Comparison of ENCODE assay signal across 25 cellular contexts in the genomic region with DNA sequence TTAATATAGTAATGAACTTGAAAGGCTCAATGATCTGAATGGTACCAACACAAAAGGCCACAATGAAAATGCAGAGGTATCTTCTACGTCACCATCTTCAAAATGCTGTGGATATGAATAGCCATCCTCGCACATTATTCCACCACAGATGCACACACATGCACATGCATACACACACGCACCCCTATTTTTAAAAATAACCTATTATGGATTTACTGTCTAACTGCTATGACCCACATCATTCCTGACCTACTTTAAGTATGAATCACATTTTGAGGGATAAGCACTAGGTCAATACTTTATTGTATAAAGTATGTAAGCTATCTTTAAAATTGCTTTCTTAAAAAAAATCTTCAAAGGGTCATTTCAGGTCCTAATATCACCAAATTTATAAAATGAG. TPM values are rescaled to one million over a fixed set of nuclear protein-coding genes. Genes with fewer than 3 reads are reported as not detected.
DNase-seq lines count a peak whose midpoint lies in the region; ATAC-seq and TF ChIP-seq lines count a peak whose summit lies in the region.
"Had no signal": no experiment of that assay in that cellular context is flagged by ENCODE, and none has a peak within 500 bp of the region (broad histone marks: within the 10 kb centered on the region; RNA-seq: fewer than 3 reads in every experiment).

No MANE protein-coding gene starts in this region.

- no peak overlapping the region for H3K18ac ChIP-seq in mesenchymal stem cell (ENCODE audit: low read depth in 1 of 2, low read length in 2 of 2)

- peaks cover 6% of the 10 kb centered on the region for H3K79me1 ChIP-seq in mesenchymal stem cell (replicated peaks; ENCODE audit: low read length, poor library complexity, severe bottlenecking)

- H3K9ac ChIP-seq in mesenchymal stem cell (ENCODE audit: low read length) = no peak overlapping the region

- 86% methylated on average over 2 of the region's 3 CpGs for WGBS in mesenchymal stem cell

- TF ChIP-seq CTCF in AG04450 (IDR thresholded peaks at IDR 0.05; ENCODE audit: low read depth, low read length) (no peak), chondrocyte (IDR thresholded peaks at IDR 0.05) (no peak)

- no peak overlapping the region for H4K8ac ChIP-seq in mesenchymal stem cell (ENCODE audit: low read length)

- H3K9me3 ChIP-seq in AG04450 (ENCODE audit: control insufficient read depth, insufficient read depth, low read length) (no peaks in the 10 kb centered on the region), mesenchymal stem cell (ENCODE audit: control insufficient read depth, low read length) (no peaks in the 10 kb centered on the region)
- H3K9me3 ChIP-seq: HAP-1, heart left ventricle, neutrophil, Peyer's patch, upper lobe of right lung had no signal

- no peak overlapping the region for H3K4ac ChIP-seq in mesenchymal stem cell (ENCODE audit: low read depth in 1 of 2, low read length in 2 of 2)

- H3K4me2 ChIP-seq in mesenchymal stem cell (ENCODE audit: low read length, poor library complexity, severe bottlenecking) = no peak overlapping the region

- H4K91ac ChIP-seq in mesenchymal stem cell (ENCODE audit: low read length) = no peak overlapping the region

- H3K36me3 ChIP-seq in mesenchymal stem cell (ENCODE audit: control insufficient read depth in 1 of 2, insufficient read depth in 2 of 2, low read depth in 1 of 2, low read length in 2 of 2) = peaks cover 0 to 20% of the 10 kb centered on the region in 2 experiments
- H3K36me3 ChIP-seq: HAP-1, Peyer's patch, upper lobe of right lung had no signal

- no peak overlapping the region for H2AK5ac ChIP-seq in mesenchymal stem cell (ENCODE audit: low read length, severe bottlenecking)

- no peak overlapping the region for H2BK5ac ChIP-seq in mesenchymal stem cell (ENCODE audit: low read depth, low read length, poor library complexity, severe bottlenecking)

- H2BK12ac ChIP-seq in mesenchymal stem cell (ENCODE audit: low read length in 2 of 2) = no peak overlapping the region

- H3K27ac ChIP-seq in AG04450 (ENCODE audit: low read depth, low read length) (no peak overlapping the region), mesenchymal stem cell (ENCODE audit: low read length, poor library complexity, severe bottlenecking) (peak overlapping the region; percentile 57)
- H3K27ac ChIP-seq: heart left ventricle, neutrophil, Peyer's patch, upper lobe of right lung, VCaP had no signal

- H3K27me3 Mint-ChIP-seq in chondrocyte (ENCODE audit: low read depth) = no peaks in the 10 kb centered on the region
- H3K27me3 Mint-ChIP-seq in activated T-helper 17 cell treated with anti-CD3 and anti-CD28 coated beads, Interleukin-2, amount 50 U/mL, for 72 hours = no peaks in the 10 kb centered on the region

- POLR2A ChIA-PET in AG04450 (lab: Yijun Ruan, JAX) = interaction anchor here (0.5 kb wide), 1 partner anchor 397 kb away, joined by 3 read pairs; no protein-coding TSS in a partner anchor

- H3K4me3 Mint-ChIP-seq in chondrocyte (ENCODE audit: unreplicated experiment) = no peak overlapping the region
- H3K4me3 Mint-ChIP-seq in activated T-helper 17 cell treated with anti-CD3 and anti-CD28 coated beads, Interleukin-2, amount 50 U/mL, for 72 hours = no peak overlapping the region
- H3K4me3 Mint-ChIP-seq: CD14-positive monocyte had no signal

- no peak overlapping the region for H2BK120ac ChIP-seq in mesenchymal stem cell (ENCODE audit: low read depth, low read length)

- peak overlapping the region; percentile 82 for H3K27ac Mint-ChIP-seq in chondrocyte (ENCODE audit: unreplicated experiment)
- H3K27ac Mint-ChIP-seq in activated T-helper 17 cell treated with anti-CD3 and anti-CD28 coated beads, Interleukin-2, amount 50 U/mL, for 72 hours = no peak overlapping the region
- H3K27ac Mint-ChIP-seq: CD14-positive monocyte had no signal

- peaks cover 2% of the 10 kb centered on the region for H3K4me1 ChIP-seq in mesenchymal stem cell (ENCODE audit: control insufficient read depth, insufficient read depth, low read depth, low read length)
- H3K4me1 ChIP-seq: Peyer's patch, upper lobe of right lung had no signal

- H3K23ac ChIP-seq in mesenchymal stem cell (ENCODE audit: low read length in 2 of 2) = no peak overlapping the region

- peaks cover 9% of the 10 kb centered on the region for H3K36me3 Mint-ChIP-seq in chondrocyte (ENCODE audit: low read depth)
- peaks cover 31% of the 10 kb centered on the region for H3K36me3 Mint-ChIP-seq in activated T-helper 17 cell treated with anti-CD3 and anti-CD28 coated beads, Interleukin-2, amount 50 U/mL, for 72 hours (ENCODE audit: low read depth)

- H3K4me3 ChIP-seq in AG04450 (ENCODE audit: low read depth, low read length) (no peak overlapping the region), mesenchymal stem cell (ENCODE audit: insufficient read depth in 1 of 2, low read depth in 1 of 2, low read length in 2 of 2) (no peak overlapping the region)
- H3K4me3 ChIP-seq: HAP-1, heart left ventricle, Peyer's patch, upper lobe of right lung had no signal

- peaks cover 54% of the 10 kb centered on the region for H3K4me1 Mint-ChIP-seq in chondrocyte (ENCODE audit: low read depth)
- H3K4me1 Mint-ChIP-seq in activated T-helper 17 cell treated with anti-CD3 and anti-CD28 coated beads, Interleukin-2, amount 50 U/mL, for 72 hours = no peaks in the 10 kb centered on the region

- DNase-seq in AG04450 (ENCODE audit: low read depth, low spot score) = peak; percentile 37
- peak; percentile 29 for DNase-seq in HS-5 (ENCODE audit: low read depth)
- DNase-seq in chondrocyte (ENCODE audit: low spot score) = no peak
- no peak for DNase-seq in mesenchymal stem cell
- DNase-seq in NOMO-1 treated with dmso at 0.1 percent for 144 hours (lab: John Stamatoyannopoulos, UW; ENCODE audit: unreplicated experiment) = no peak
- no peak for DNase-seq in D341Med (ENCODE audit: low spot score)
- DNase-seq: activated T-cell treated with anti-CD3 and anti-CD28 coated beads for 4 hours; amniotic stem cell; cerebellar nuclear complex; DMS 273 treated with DMSO at 0.1 percent for 48 hours; effector memory CD4-positive, alpha-beta T cell; heart left ventricle; NCI-H1417; Peyer's patch; retina; stimulated activated CD8-positive, alpha-beta memory T cell treated with anti-CD3 and anti-CD28 coated beads, Interleukin-4, amount 100 ng/mL, for 48 hours; T-helper 2 cell; upper lobe of right lung had no signal

- CTCF ChIA-PET in AG04450 (lab: Charles Lee) = interaction anchor here (0.6 kb wide), 1 partner anchor 23 kb away, joined by 3 read pairs; no protein-coding TSS in a partner anchor

- no peak for ATAC-seq in GM21576 (IDR thresholded peaks at IDR 0.05; ENCODE audit: unreplicated experiment)
- no peak for ATAC-seq in activated T-helper 17 cell treated with anti-CD3 and anti-CD28 coated beads, Interleukin-2, amount 50 U/mL, for 72 hours (replicated peaks)
- ATAC-seq: esophagus mucosa, heart left ventricle, upper lobe of right lung had no signal

- H3K14ac ChIP-seq in mesenchymal stem cell (ENCODE audit: low read length in 2 of 2) = no peak overlapping the region

- H2BK15ac ChIP-seq in mesenchymal stem cell (ENCODE audit: low read depth, poor library complexity, severe bottlenecking) = no peak overlapping the region

- H3K27me3 ChIP-seq in AG04450 (ENCODE audit: control insufficient read depth, insufficient read depth, low read length) (no peaks in the 10 kb centered on the region), mesenchymal stem cell (ENCODE audit: control insufficient read depth in 1 of 2, insufficient read depth in 1 of 2, low read length in 2 of 2) (no peaks in the 10 kb centered on the region)
- H3K27me3 ChIP-seq: heart left ventricle, neutrophil, Peyer's patch, upper lobe of right lung had no signal

- no peak overlapping the region for H2AFZ ChIP-seq in mesenchymal stem cell (ENCODE audit: low read depth, low read length)

- peaks cover 5% of the 10 kb centered on the region for H3K9me3 Mint-ChIP-seq in chondrocyte (ENCODE audit: low read depth)
- H3K9me3 Mint-ChIP-seq in activated T-helper 17 cell treated with anti-CD3 and anti-CD28 coated beads, Interleukin-2, amount 50 U/mL, for 72 hours = no peaks in the 10 kb centered on the region

RNA-seq across cellular contexts. Expression of a gene that starts 24.4 kb away (rescaled TPM):
- 29.6 and 31.1 TPM in 2 replicates for polyA plus RNA-seq in AG04450 (2011; rRNA removed)
- 22.2 and 25.1 TPM in 2 replicates for polyA minus RNA-seq in AG04450 (2011; rRNA and poly(A)+ RNA removed)
- total RNA-seq in chondrocyte = 1.9 to 4.4 TPM (median 2.1 TPM) in 3 replicates
- polyA plus RNA-seq in mesenchymal stem cell (2013, experiment 1 of 2) = 0.29 TPM
- 0.32 TPM for polyA plus RNA-seq in mesenchymal stem cell (2013, experiment 2 of 2)
- total RNA-seq in activated T-helper 17 cell treated with anti-CD3 and anti-CD28 coated beads, Interleukin-2, amount 50 U/mL, for 72 hours = under 1 TPM; 0.26 to 0.41 TPM
- polyA plus RNA-seq: CD14-positive monocyte had no signal

RNA-seq across cellular contexts. Expression of a gene that starts 52.1 kb away (rescaled TPM):
- 15.0 and 18.5 TPM in 2 replicates for polyA plus RNA-seq in AG04450 (2011; rRNA removed)
- 32.7 and 43.4 TPM in 2 replicates for polyA minus RNA-seq in AG04450 (2011; rRNA and poly(A)+ RNA removed)
- 10.7 to 22.5 TPM (median 11.9 TPM) in 3 replicates for total RNA-seq in chondrocyte
- 4.0 TPM for polyA plus RNA-seq in mesenchymal stem cell (2013, experiment 1 of 2)
- polyA plus RNA-seq in mesenchymal stem cell (2013, experiment 2 of 2) = 5.1 TPM
- 10 to 100 TPM; 10.9 to 12.4 TPM for total RNA-seq in activated T-helper 17 cell treated with anti-CD3 and anti-CD28 coated beads, Interleukin-2, amount 50 U/mL, for 72 hours

Comparison
In these comparisons a context has a peak if more than half of its experiments do, and no peak if none do; other contexts are left out.
1. DNase-seq: peak in AG04450 (single experiment) and HS-5 (single experiment); none in chondrocyte (single experiment), mesenchymal stem cell (single experiment), NOMO-1 treated with dmso at 0.1 percent for 144 hours (single experiment) and D341Med (single experiment).